34 cellular contexts compared by ENCODE assay signal in the genomic region with DNA sequence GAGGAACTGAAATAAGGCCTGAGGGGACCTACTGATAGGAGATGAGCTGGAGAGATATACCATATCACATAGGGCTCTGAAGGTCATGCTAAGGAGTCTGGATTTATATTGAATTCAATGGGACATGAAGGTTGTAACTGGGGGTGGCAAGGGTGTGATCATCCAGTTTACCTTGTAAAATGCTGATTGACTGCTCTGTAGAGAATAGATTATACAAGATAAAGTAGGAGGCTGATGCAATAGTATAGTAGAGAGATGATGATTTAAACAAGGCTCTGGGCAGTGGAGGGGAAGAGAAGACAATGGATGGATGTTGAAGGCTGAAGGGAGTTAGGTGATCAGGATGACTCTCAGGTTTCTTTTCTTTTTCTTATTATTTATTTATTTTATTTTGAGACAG. TPM values are rescaled to one million over a fixed set of nuclear protein-coding genes. Genes with fewer than 3 reads are reported as not detected.
"Had no signal": no experiment of that assay in that cellular context is flagged by ENCODE, and none has a peak within 500 bp of the region (broad histone marks: within the 10 kb centered on the region; RNA-seq: fewer than 3 reads in every experiment).

No MANE protein-coding gene starts in this region.

- H3K27me3 ChIP-seq: body of pancreas, breast epithelium, Peyer's patch, SJSA1 had no signal

- DNase-seq: activated B cell treated with CpG ODN at 0.5 μM for 24 hours; activated CD4-positive, alpha-beta memory T cell treated with anti-CD3 and anti-CD28 coated beads for 36 hours; activated CD4-positive, alpha-beta T cell treated with anti-CD3 and anti-CD28 coated beads for 4 hours; activated CD4-positive, alpha-beta T cell treated with anti-CD3 and anti-CD28 coated beads, Interleukin-2, amount 50 U/mL, for 1 hour; activated CD4-positive, CD25-positive, alpha-beta regulatory T cell treated with anti-CD3 and anti-CD28 coated beads, Interleukin-2, amount 50 U/mL, for 72 hours; activated CD8-positive, alpha-beta memory T cell treated with anti-CD3 and anti-CD28 coated beads, Interleukin-2, amount 50 U/mL, for 4 hours; activated gamma-delta T cell treated with Interleukin-2 at 50 U/mL for 16 hours; activated naive CD4-positive, alpha-beta T cell treated with anti-CD3 and anti-CD28 coated beads for 36 hours; activated T-cell treated with anti-CD3 and anti-CD28 coated beads for 4 hours; activated T-cell treated with anti-CD3 and anti-CD28 coated beads, Interleukin-2, amount 50 U/mL, for 4 hours; adrenal gland; body of pancreas; Karpas-422; KBM-7; NCI-H1105 treated with DMSO at 0.1 percent for 48 hours; NCI-H1436; NCI-H1694; NCI-H1930; NCI-H2081 treated with DMSO at 0.1 percent for 48 hours; NCI-H226; NCI-H524 treated with DMSO at 0.1 percent for 48 hours; PC-3; Peyer's patch; RPMI8226; SHP77 treated with DMSO at 0.1 percent for 48 hours; SK-N-SH had no signal

- ATAC-seq: activated naive CD4-positive, alpha-beta T cell treated with anti-CD3 and anti-CD28 coated beads, Interleukin-2, amount 50 U/mL, for 72 hours; activated T-cell treated with anti-CD3 and anti-CD28 coated beads, Interleukin-2, amount 50 U/mL, for 4 hours; body of pancreas; PC-3 had no signal

- H3K4me1 ChIP-seq: adrenal gland, body of pancreas, breast epithelium, Peyer's patch, SJSA1 had no signal

- H3K27ac ChIP-seq: adrenal gland, body of pancreas, breast epithelium, Peyer's patch, SJSA1, VCaP had no signal

- H3K9me3 ChIP-seq: adrenal gland, body of pancreas, breast epithelium, Peyer's patch, SJSA1, SK-N-SH had no signal

- H3K36me3 ChIP-seq: adrenal gland, breast epithelium, Peyer's patch, SJSA1 had no signal

- H3K4me3 ChIP-seq: adrenal gland, body of pancreas, breast epithelium, Peyer's patch, SJSA1 had no signal

RNA-seq across cellular contexts. Expression of gene FLT3, which starts 19.9 kb away (rescaled TPM):
- total RNA-seq: activated CD4-positive, alpha-beta memory T cell treated with anti-CD3 and anti-CD28 coated beads for 36 hours; activated naive CD4-positive, alpha-beta T cell treated with anti-CD3 and anti-CD28 coated beads for 36 hours; activated naive CD4-positive, alpha-beta T cell treated with anti-CD3 and anti-CD28 coated beads, Interleukin-2, amount 50 U/mL, for 72 hours; activated T-helper 1 cell treated with anti-CD3 and anti-CD28 coated beads, Interleukin-12 subunit alpha, Interleukin-12 subunit beta, Interleukin-2, Interleukin-4 antibody, amounts not matched to agents 30 ng/mL and 10 ng/mL and 1 ng/mL, durations not matched to agents 14 hours and 24 hours and 36 hours; astrocyte; MCF 10A; NCI-H460; PC-3; SJSA1 had no signal
- polyA plus RNA-seq: SK-N-SH had no signal
